9 cellular contexts compared by ENCODE assay signal in the genomic region with DNA sequence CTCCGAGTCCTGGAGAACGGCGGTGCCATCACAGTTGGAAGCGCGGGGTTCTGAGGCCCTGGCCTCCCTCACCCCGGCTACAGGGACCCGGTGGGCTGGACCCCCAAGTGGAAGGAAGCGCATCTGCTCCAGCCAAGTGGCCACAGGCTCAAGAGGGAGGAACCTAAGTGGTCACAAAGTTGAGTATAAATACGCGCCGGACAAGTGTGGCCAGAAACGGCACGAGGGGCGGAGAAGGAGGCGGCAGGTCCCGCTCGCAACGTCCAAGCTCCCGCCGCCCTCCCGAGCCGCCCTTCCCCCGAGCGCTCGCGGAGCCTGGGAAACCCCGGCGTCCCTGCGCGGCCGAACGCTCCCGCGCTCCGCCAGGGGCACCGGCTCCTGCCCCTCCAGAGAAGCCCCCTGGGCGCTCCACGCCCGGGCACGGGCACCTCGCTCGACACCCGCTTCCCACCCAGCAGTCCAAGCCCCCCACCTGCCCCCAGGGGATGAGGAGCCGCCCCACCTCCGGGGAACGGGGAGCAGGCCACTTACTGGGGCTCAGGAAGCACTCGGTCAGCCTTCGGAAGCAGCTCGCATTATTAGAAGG. TPM values are rescaled to one million over a fixed set of nuclear protein-coding genes. Genes with fewer than 3 reads are reported as not detected.
DNase-seq lines count a peak whose midpoint lies in the region; ATAC-seq, FAIRE-seq and TF ChIP-seq lines count a peak whose summit lies in the region.
"Had no signal": no experiment of that assay in that cellular context is flagged by ENCODE, and none has a peak within 500 bp of the region (broad histone marks: within the 10 kb centered on the region; RNA-seq: fewer than 3 reads in every experiment).

No MANE protein-coding gene starts in this region.

- H3K9me3 ChIP-seq in ovary = no peaks in the 10 kb centered on the region

- no peak for TF ChIP-seq POLR2A in ovary (IDR thresholded peaks at IDR 0.05)

- H3K36me3 ChIP-seq in ovary = no peaks in the 10 kb centered on the region

- no peaks in the 10 kb centered on the region for H3K27me3 ChIP-seq in ovary

- DNase-seq in AG08396 (ENCODE audit: low spot score) = peak; percentile 26
- no peak for DNase-seq in LNCaP clone FGC (ENCODE audit: low read depth)
- DNase-seq in frontal cortex (ENCODE audit: low spot score in 2 of 2) = peak; percentile 35 to 41
- peak in 2 of 5 donors; percentile 29 to 51 for DNase-seq in ovary
- DNase-seq in NCI-H510A treated with DMSO at 0.1 percent for 48 hours (lab: John Stamatoyannopoulos, UW) = no peak
- DNase-seq in SW 1271 (lab: John Stamatoyannopoulos, UW) = no peak
- DNase-seq in stimulated activated CD4-positive, alpha-beta T cell treated with anti-CD3 and anti-CD28 coated beads, Interleukin-2, amount 100 ng/mL, for 24 hours = no peak
- DNase-seq: DMS153 had no signal

- intact Hi-C loops in ovary (cut with DNase I) = no loop called here

- FAIRE-seq in frontal cortex (lab: Jason Lieb, UNC) = no peak

- no peak for TF ChIP-seq EP300 in ovary (IDR thresholded peaks at IDR 0.05)

- H3K27ac ChIP-seq in ovary = no peak overlapping the region

- H3K4me1 ChIP-seq in ovary (ENCODE audit: insufficient read depth) = peaks cover 13% of the 10 kb centered on the region

- H3K4me3 ChIP-seq in LNCaP clone FGC (ENCODE audit: low read depth, low read length) = peak overlapping the region; percentile 84
- H3K4me3 ChIP-seq in ovary = peak overlapping the region; percentile 51

- ATAC-seq in GM19397 (IDR thresholded peaks at IDR 0.05; ENCODE audit: unreplicated experiment) = no peak

- 0 to 1% (median 0%) methylated on average over 47 to 49 of the region's 49 CpGs for WGBS in ovary, 3 donors

- TF ChIP-seq CTCF in LNCaP clone FGC (IDR thresholded peaks at IDR 0.05; ENCODE audit: control insufficient read depth, extremely low read depth, insufficient read depth) (no peak), ovary (IDR thresholded peaks at IDR 0.05) (no peak)

RNA-seq across cellular contexts. Expression of a gene that starts 1.5 kb away (rescaled TPM):
- total RNA-seq in frontal cortex (126 TPM), ovary (100 to 1,000 TPM in 4 of 7 donors, 10 to 100 TPM in 3; 37.4 to 344 (median 127) TPM)
- 10 to 100 TPM in 1 of 2 donors, 1 to 10 TPM in 1; 5.9 to 19.8 TPM for polyA plus RNA-seq in ovary

Comparison
In these comparisons a context has a peak if more than half of its experiments do, and no peak if none do; other contexts are left out.
1. DNase-seq: peak in AG08396 (single experiment) and frontal cortex (2 of 2); none in LNCaP clone FGC (single experiment), NCI-H510A treated with DMSO at 0.1 percent for 48 hours (single experiment), SW 1271 (0 of 2) and stimulated activated CD4-positive, alpha-beta T cell treated with anti-CD3 and anti-CD28 coated beads, Interleukin-2, amount 100 ng/mL, for 24 hours (0 of 2).